10 cellular contexts compared by ENCODE assay signal in the genomic region with DNA sequence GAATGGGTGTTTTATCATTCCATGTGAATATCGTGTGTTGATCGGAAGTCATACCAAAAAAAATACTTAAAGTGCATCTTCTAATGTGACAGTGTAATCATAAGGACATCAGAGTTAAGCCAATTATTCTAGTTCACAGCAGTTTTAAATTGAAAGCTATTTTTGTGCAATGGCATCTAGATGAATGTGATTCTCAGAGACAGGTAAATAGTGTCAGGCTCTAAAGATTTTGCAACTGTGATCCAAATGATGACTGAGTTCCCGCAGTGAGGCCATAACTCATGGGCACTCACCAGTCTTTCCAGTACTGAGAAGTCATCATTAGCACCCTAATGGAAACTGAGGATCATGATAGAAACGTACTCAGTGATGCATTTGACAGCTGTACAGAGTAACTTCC.
"Had no signal": no experiment of that assay in that cellular context is flagged by ENCODE, and none has a peak within 500 bp of the region (broad histone marks: within the 10 kb centered on the region; RNA-seq: fewer than 3 reads in every experiment).

No MANE protein-coding gene starts in this region.

- H3K27ac ChIP-seq: VCaP, WERI-Rb-1 had no signal

- H3K36me3 ChIP-seq: WERI-Rb-1 had no signal

- ATAC-seq: activated CD4-positive, alpha-beta T cell treated with anti-CD3 and anti-CD28 coated beads for 36 hours; activated CD4-positive, CD25-positive, alpha-beta regulatory T cell treated with anti-CD3 and anti-CD28 coated beads, Interleukin-2, amount 50 U/mL, for 24 hours; activated CD8-positive, alpha-beta memory T cell treated with anti-CD3 and anti-CD28 coated beads, Interleukin-2, amount 10 ng/mL, durations not matched to agents 7 days and 5 days; activated CD8-positive, alpha-beta T cell treated with anti-CD3 and anti-CD28 coated beads for 36 hours; activated CD8-positive, alpha-beta T cell treated with anti-CD3 and anti-CD28 coated beads, Interleukin-2, amount 10 ng/mL, durations not matched to agents 7 days and 5 days; T-cell; T-helper 17 cell; WTC11 had no signal
